In genomic region chrX:11537141-11537540, GRCh38 we compare ENCODE assay signal across 17 cellular contexts.
DNase-seq lines count a peak whose midpoint lies in the region; ATAC-seq, FAIRE-seq and TF ChIP-seq lines count a peak whose summit lies in the region.
"Had no signal": no experiment of that assay in that cellular context is flagged by ENCODE, and none has a peak within 500 bp of the region (broad histone marks: within the 10 kb centered on the region; RNA-seq: fewer than 3 reads in every experiment).

No MANE protein-coding gene starts in this region.

- no peak overlapping the region for H3K4me3 ChIP-seq in A549
- H3K4me3 ChIP-seq in H1 (ENCODE audit: extremely low read depth in 1 of 4, insufficient read depth in 2 of 4, low read depth in 3 of 4, low read length in 4 of 4) = no peak overlapping the region
- H3K4me3 ChIP-seq in sigmoid colon = no peak overlapping the region

- H3K79me2 ChIP-seq in H1 (ENCODE audit: control insufficient read depth in 1 of 2, insufficient read depth in 2 of 2, low read length in 2 of 2) = no peaks in the 10 kb centered on the region

- H4K91ac ChIP-seq in H1 (replicated peaks; ENCODE audit: insufficient read length, low read length) = no peak overlapping the region

- no peaks in the 10 kb centered on the region for H3K79me1 ChIP-seq in H1 (ENCODE audit: low read depth, low read length)

- no peaks in the 10 kb centered on the region for H3K36me3 ChIP-seq in H1 (ENCODE audit: control insufficient read depth in 2 of 4, insufficient read depth in 4 of 4, low read length in 3 of 4)
- no peaks in the 10 kb centered on the region for H3K36me3 ChIP-seq in sigmoid colon
- H3K36me3 ChIP-seq: BE2C had no signal

- intact Hi-C loops in sigmoid colon (cut with DNase I) = no loop called here

- no peak overlapping the region for H2BK120ac ChIP-seq in H1 (replicated peaks; ENCODE audit: low read depth, low read length)

- no peak overlapping the region for H2BK5ac ChIP-seq in H1 (ENCODE audit: low read depth, low read length)

- H2AK5ac ChIP-seq in H1 (ENCODE audit: low read depth, low read length) = no peak overlapping the region

- FAIRE-seq in A549 (lab: Jason Lieb, UNC) (peak; percentile 68), H1 (lab: Jason Lieb, UNC) (peak; percentile 42)
- FAIRE-seq: GM18507, H54 had no signal

- no peak overlapping the region for H2AFZ ChIP-seq in H1 (ENCODE audit: low read length)

- no peak for ATAC-seq in A549
- ATAC-seq in HG03571 (IDR thresholded peaks at IDR 0.05; ENCODE audit: unreplicated experiment) = no peak
- ATAC-seq: CD8-positive, alpha-beta T cell; HCT116 had no signal

- TF ChIP-seq CTCF in A549 (IDR thresholded peaks at IDR 0.05) = no peak
- no peak for TF ChIP-seq CTCF in H1 (IDR thresholded peaks at IDR 0.05; ENCODE audit: control extremely low read depth in 1 of 3, insufficient read depth in 1 of 3, low read depth in 1 of 3, low read length in 3 of 3)
- TF ChIP-seq CTCF in sigmoid colon (IDR thresholded peaks at IDR 0.05) = no peak

- CTCF ChIA-PET in A549 (lab: Yijun Ruan, JAX) = interaction anchor here (1.8 kb wide), 1 partner anchor 237 kb away, joined by 5 read pairs; no protein-coding TSS in a partner anchor
- CTCF ChIA-PET in H1 (lab: Charles Lee; ENCODE audit: partially characterized antibody) = interaction anchor here (0.7 to 1.1 kb wide), 2 partner anchors 229 to 233 kb away, joined by 3 read pairs; no protein-coding TSS in a partner anchor

- H4K5ac ChIP-seq in H1 (ENCODE audit: insufficient read length, low read depth, low read length) = no peak overlapping the region

- no peaks in the 10 kb centered on the region for H3K4me1 ChIP-seq in A549
- H3K4me1 ChIP-seq in H1 (replicated peaks in 1 of 4; ENCODE audit: control insufficient read depth in 3 of 4, insufficient read depth in 4 of 4, low read length in 3 of 4) = no peaks in the 10 kb centered on the region
- peaks cover 0 to 17% (median 7%) of the 10 kb centered on the region in 4 donors for H3K4me1 ChIP-seq in sigmoid colon
- H3K4me1 ChIP-seq: BE2C had no signal

- TF ChIP-seq RAD21 in A549 (conservative IDR thresholded peaks at IDR 0.05 in 1 of 2, IDR thresholded peaks at IDR 0.05 in 1 of 2) (no peak), H1 (IDR thresholded peaks at IDR 0.05 in 1 of 2, conservative IDR thresholded peaks at IDR 0.05 in 1 of 2; ENCODE audit: low read depth in 2 of 2, low read length in 2 of 2) (no peak)

- TF ChIP-seq POLR2A in A549 (IDR thresholded peaks at IDR 0.05; ENCODE audit: low read length) = no peak
- TF ChIP-seq POLR2A in H1 (IDR thresholded peaks at IDR 0.05; ENCODE audit: control extremely low read depth in 1 of 2, low read depth in 2 of 2, low read length in 2 of 2) = no peak
- TF ChIP-seq POLR2A in sigmoid colon (IDR thresholded peaks at IDR 0.05) = no peak

- H3K14ac ChIP-seq in H1 (ENCODE audit: insufficient read length) = no peak overlapping the region

- no peak overlapping the region for H4K8ac ChIP-seq in H1 (ENCODE audit: extremely low read depth, insufficient read depth, low read length)

- H2BK20ac ChIP-seq in H1 (ENCODE audit: low read length) = no peak overlapping the region

- H3K9me3 ChIP-seq in A549 = no peaks in the 10 kb centered on the region
- H3K9me3 ChIP-seq in H1 (ENCODE audit: insufficient read depth in 2 of 2, low read depth in 1 of 2, low read length in 1 of 2) = no peaks in the 10 kb centered on the region
- H3K9me3 ChIP-seq in sigmoid colon = no peaks in the 10 kb centered on the region
- H3K9me3 ChIP-seq: BE2C, Caco-2 had no signal

- no peak overlapping the region for H3K18ac ChIP-seq in H1 (ENCODE audit: extremely low read depth, low read length)

- H4K20me1 ChIP-seq in H1 (replicated peaks in 1 of 2; ENCODE audit: control insufficient read depth in 1 of 2, insufficient read depth in 2 of 2, low read length in 2 of 2) = no peaks in the 10 kb centered on the region

- no peak overlapping the region for H3K4ac ChIP-seq in H1 (replicated peaks; ENCODE audit: insufficient read length, low read depth, low read length)

- no peak for TF ChIP-seq EP300 in A549 (IDR thresholded peaks at IDR 0.05)
- no peak for TF ChIP-seq EP300 in H1 (IDR thresholded peaks at IDR 0.05; ENCODE audit: borderline replicate concordance in 1 of 2, low read depth in 2 of 2, low read length in 2 of 2)
- no peak for TF ChIP-seq EP300 in sigmoid colon (IDR thresholded peaks at IDR 0.05)

- H2BK12ac ChIP-seq in H1 (ENCODE audit: low read depth, low read length) = no peak overlapping the region

- no peak overlapping the region for H3K9ac ChIP-seq in H1 (replicated peaks in 1 of 4; ENCODE audit: extremely low read depth in 1 of 4, low read depth in 3 of 4, low read length in 3 of 4)

- H2BK15ac ChIP-seq in H1 (ENCODE audit: low read length) = no peak overlapping the region

- DNase-seq in A549 (ENCODE audit: low read depth in 1 of 2, low spot score in 1 of 2) (no peak), MV-4-11 (lab: John Stamatoyannopoulos, UW) (peak; percentile 13), H1 (ENCODE audit: low read depth in 1 of 2, low spot score in 2 of 2) (no peak), sigmoid colon (no peak), anterior cingulate cortex (lab: John Stamatoyannopoulos, UW) (no peak), HUDEP-2 (lab: John Stamatoyannopoulos, UW; ENCODE audit: unreplicated experiment in 76 of 76) (no peak)
- DNase-seq: BE2C; Caco-2; CD8-positive, alpha-beta T cell; DMS53; GF-D8 had no signal

- WGBS in A549 (ENCODE audit: missing lambda C conversion rate) = 49% methylated on average over 5 of the region's 5 CpGs
- 83% methylated on average over 5 of the region's 5 CpGs; no CpG with 5 or more reads in 1 of the 2 experiments for WGBS in H1 (ENCODE audit: extremely low coverage in 1 of 2, insufficient coverage in 1 of 2, insufficient read length in 1 of 2, insufficient replicate concordance in 2 of 2, low coverage in 1 of 2, low lambda C conversion rate in 2 of 2, missing lambda C conversion rate in 1 of 2), 2 experiments
- 64 to 65% methylated on average over 5 of the region's 5 CpGs for WGBS in sigmoid colon, 2 donors

- no peak overlapping the region for H3K56ac ChIP-seq in H1 (replicated peaks; ENCODE audit: insufficient read length, low read depth, low read length)

- H3K4me2 ChIP-seq in A549 (no peak overlapping the region), H1 (ENCODE audit: insufficient read depth in 1 of 2, low read depth in 2 of 2, low read length in 2 of 2) (no peak overlapping the region)

- no peak overlapping the region for H3K23ac ChIP-seq in H1 (ENCODE audit: insufficient read length)

- H3K27ac ChIP-seq in A549 = no peak overlapping the region
- H3K27ac ChIP-seq in H1 (ENCODE audit: low read depth, low read length) = no peak overlapping the region
- peak overlapping the region in 3 of 4 donors; percentile 11 to 63 (median 21) for H3K27ac ChIP-seq in sigmoid colon
- H3K27ac ChIP-seq: C4-2B, HL-60 had no signal

- POLR2A ChIA-PET in A549 (lab: Yijun Ruan, JAX) = no interaction called here
- POLR2A ChIA-PET in H1 (lab: Charles Lee; ENCODE audit: partially characterized antibody) = no interaction called here

- H3K27me3 ChIP-seq in H1 (replicated peaks in 1 of 4; ENCODE audit: control insufficient read depth in 3 of 4, extremely low read depth in 1 of 4, insufficient read depth in 3 of 4, low read length in 3 of 4) (no peaks in the 10 kb centered on the region; a peak in 3 of 7 replicates), sigmoid colon (no peaks in the 10 kb centered on the region)
- H3K27me3 ChIP-seq: BE2C had no signal

- no peaks in the 10 kb centered on the region for H3K23me2 ChIP-seq in H1 (ENCODE audit: low read depth, low read length)

TF ChIP-seq in A549, 52 proteins besides CTCF, POLR2A, EP300 and RAD21:
- TF ChIP-seq NFE2L2 (conservative IDR thresholded peaks at IDR 0.05; ENCODE audit: low read length) (no peak), HOXA7 (CRISPR knock-in tag; IDR thresholded peaks at IDR 0.05) (no peak), ZSCAN20 (CRISPR knock-in tag; IDR thresholded peaks at IDR 0.05) (no peak)

TF ChIP-seq in H1, 55 proteins besides CTCF, POLR2A, EP300 and RAD21:
- TF ChIP-seq SP4 (IDR thresholded peaks at IDR 0.05; ENCODE audit: low read length) (no peak), NANOG (IDR thresholded peaks at IDR 0.05; ENCODE audit: insufficient read depth, low read depth, low read length, poor library complexity, severe bottlenecking) (no peak), ATF3 (IDR thresholded peaks at IDR 0.05; ENCODE audit: insufficient read depth, low read depth, low read length) (no peak), BACH1 (IDR thresholded peaks at IDR 0.05; ENCODE audit: low read length) (no peak), POU5F1 (IDR thresholded peaks at IDR 0.05; ENCODE audit: low read depth, low read length) (no peak), TAF7 (optimal IDR thresholded peaks at IDR 0.05; ENCODE audit: borderline replicate concordance, low read depth, low read length) (no peak), CBX8 (IDR thresholded peaks at IDR 0.05; ENCODE audit: borderline replicate concordance, low read depth, low read length) (no peak), PHF8 (conservative IDR thresholded peaks at IDR 0.05; ENCODE audit: low read depth, low read length) (no peak)

Comparison
In these comparisons a context has a peak if more than half of its experiments do, and no peak if none do; other contexts are left out.
1. H3K27ac ChIP-seq: peak in sigmoid colon (3 of 4); none in A549 (0 of 2) and H1 (single experiment).